Comparison of ENCODE assay signal across 9 cellular contexts in genomic region chr1:101474039-101474665, GRCh38.
A peak's percentile ranks its signal among the peaks of the same experiment; 100 is the strongest.
DNase-seq lines count a peak whose midpoint lies in the region; ATAC-seq and TF ChIP-seq lines count a peak whose summit lies in the region.
"Had no signal": no experiment of that assay in that cellular context is flagged by ENCODE, and none has a peak within 500 bp of the region (broad histone marks: within the 10 kb centered on the region; RNA-seq: fewer than 3 reads in every experiment).

No MANE protein-coding gene starts in this region.

- H3K27ac Mint-ChIP-seq in Calu3 (ENCODE audit: unreplicated experiment), result no peak overlapping the region

- no peaks in the 10 kb centered on the region for H3K4me1 Mint-ChIP-seq in Calu3 (ENCODE audit: low read depth, unreplicated experiment)

- H3K27me3 Mint-ChIP-seq in Calu3 (ENCODE audit: unreplicated experiment), result no peaks in the 10 kb centered on the region

- H3K36me3 Mint-ChIP-seq in Calu3 (ENCODE audit: insufficient read depth, unreplicated experiment), result no peaks in the 10 kb centered on the region

- no peak for TF ChIP-seq CTCF in Calu3 (IDR thresholded peaks at IDR 0.05; ENCODE audit: unreplicated experiment)
- TF ChIP-seq CTCF in foreskin keratinocyte (conservative IDR thresholded peaks at IDR 0.05), result peak; percentile 62
- TF ChIP-seq CTCF in omental fat pad (IDR thresholded peaks at IDR 0.05), result no peak

- peak; percentile 2 for DNase-seq in Calu3
- peak; percentile 5 for DNase-seq in H4 (ENCODE audit: low spot score)
- DNase-seq in NCI-H82 treated with DMSO at 0.1 percent for 48 hours (lab: John Stamatoyannopoulos, UW; ENCODE audit: unreplicated experiment), result peak; percentile 31
- peak in 1 of 2 donors; percentile 28 for DNase-seq in foreskin keratinocyte
- no peak for DNase-seq in stimulated activated CD4-positive, alpha-beta T cell treated with anti-CD3 and anti-CD28 coated beads, Interleukin-1b, Interleukin-23, amount 100 ng/mL, for 48 hours
- no peak for DNase-seq in activated CD4-positive, CD25-positive, alpha-beta regulatory T cell (lab: John Stamatoyannopoulos, UW)
- no peak for DNase-seq in omental fat pad (ENCODE audit: low spot score)

- BruUV-seq in Calu3 (replicated peaks; lab: Mats Ljungman, UMichigan), result no TSS peak

- H3K9me3 Mint-ChIP-seq in Calu3 (ENCODE audit: low read depth, unreplicated experiment), result peaks cover 2% of the 10 kb centered on the region

- CTCF ChIA-PET in Calu3 (lab: Charles Lee), result no interaction called here

- intact Hi-C loops in Calu3 (cut with micrococcal nuclease; ENCODE audit: unreplicated experiment), result no loop called here

- H3K27me3 ChIP-seq in foreskin keratinocyte, result no peaks in the 10 kb centered on the region
- H3K27me3 ChIP-seq: upper lobe of left lung had no signal

- no peak overlapping the region for H3K27ac ChIP-seq in foreskin keratinocyte
- H3K27ac ChIP-seq: upper lobe of left lung had no signal

- ATAC-seq in foreskin keratinocyte, result peak; percentile 60
- no peak for ATAC-seq in HG03571 (IDR thresholded peaks at IDR 0.05; ENCODE audit: unreplicated experiment)
- no peak for ATAC-seq in omental fat pad (ENCODE audit: low FRiP score)

- no peak overlapping the region for H3K4me3 Mint-ChIP-seq in Calu3 (ENCODE audit: low read depth, unreplicated experiment)

- H3K4me1 ChIP-seq in foreskin keratinocyte, result no peaks in the 10 kb centered on the region
- H3K4me1 ChIP-seq: upper lobe of left lung had no signal

Comparison
In these comparisons a context has a peak if more than half of its experiments do, and no peak if none do; other contexts are left out.
1. DNase-seq: peak in Calu3 (single experiment), H4 (single experiment) and NCI-H82 treated with DMSO at 0.1 percent for 48 hours (single experiment); none in stimulated activated CD4-positive, alpha-beta T cell treated with anti-CD3 and anti-CD28 coated beads, Interleukin-1b, Interleukin-23, amount 100 ng/mL, for 48 hours (single experiment), activated CD4-positive, CD25-positive, alpha-beta regulatory T cell (0 of 4) and omental fat pad (single experiment).